Comparison of ENCODE assay signal across 1 cellular context in the genomic region with DNA sequence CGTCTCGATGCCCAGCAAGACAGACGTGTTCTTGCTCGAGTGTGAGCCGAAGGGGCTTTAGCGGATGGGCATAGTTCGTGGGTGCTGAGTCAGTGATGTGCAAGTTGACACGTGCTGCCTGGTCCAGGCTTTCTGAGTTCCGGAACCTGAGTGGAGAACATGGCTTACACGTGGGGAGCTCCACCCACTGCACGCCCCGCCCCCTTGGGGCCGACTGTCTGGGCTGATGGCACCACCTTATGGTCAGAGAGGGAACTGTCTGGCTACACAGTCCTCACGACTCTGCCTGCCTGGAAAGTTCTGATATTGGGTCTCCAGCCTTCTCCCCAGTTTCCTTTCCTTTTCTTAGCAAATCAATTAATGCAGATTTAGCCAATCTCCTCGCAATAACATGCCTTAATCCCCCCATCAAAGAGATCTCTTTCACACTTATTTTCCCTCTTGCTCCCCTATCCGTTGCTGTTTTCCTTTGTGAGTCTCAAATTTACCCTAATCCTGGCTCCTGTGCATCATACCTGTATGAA.
TF ChIP-seq lines count a peak whose summit lies in the region.

No MANE protein-coding gene starts in this region.

TF ChIP-seq in HepG2, 621 proteins besides CTCF, POLR2A, EP300 and RAD21 (continued from another document and continues in another):
- TF ChIP-seq AFF4 (CRISPR knock-in tag; IDR thresholded peaks at IDR 0.05) (no peak), ZNF629 (CRISPR knock-in tag; conservative IDR thresholded peaks at IDR 0.05) (no peak), GABPA (IDR thresholded peaks at IDR 0.05; ENCODE audit: low read depth, low read length) (no peak), GABPA (CRISPR knock-in tag; IDR thresholded peaks at IDR 0.05; ENCODE audit: low read depth) (no peak; the same call in 1 of the 2 replicates), FOXP1 (IDR thresholded peaks at IDR 0.05) (no peak), FOXP1 (CRISPR knock-in tag; IDR thresholded peaks at IDR 0.05) (no peak), ZNF761 (CRISPR knock-in tag; conservative IDR thresholded peaks at IDR 0.05) (no peak), ZNF557 (CRISPR knock-in tag; IDR thresholded peaks at IDR 0.05) (no peak), ZNF354B (CRISPR knock-in tag; IDR thresholded peaks at IDR 0.05) (no peak), PCBP2 (optimal IDR thresholded peaks at IDR 0.05; ENCODE audit: low read depth, low read length, poor library complexity, severe bottlenecking) (no peak), ZNF615 (CRISPR knock-in tag; IDR thresholded peaks at IDR 0.05; ENCODE audit: borderline replicate concordance) (no peak), ZNF407 (CRISPR knock-in tag; IDR thresholded peaks at IDR 0.05; ENCODE audit: not compliant biosample characterization) (no peak), ZSCAN21 (CRISPR knock-in tag; IDR thresholded peaks at IDR 0.05; ENCODE audit: borderline replicate concordance) (no peak), HHEX (CRISPR knock-in tag; IDR thresholded peaks at IDR 0.05) (no peak), SMAD1 (CRISPR knock-in tag; IDR thresholded peaks at IDR 0.05; ENCODE audit: borderline replicate concordance, low read depth) (no peak), ZNF777 (CRISPR knock-in tag; IDR thresholded peaks at IDR 0.05) (no peak), PHF5A (CRISPR knock-in tag; IDR thresholded peaks at IDR 0.05; ENCODE audit: low read depth, unreplicated experiment) (no peak), MNT (IDR thresholded peaks at IDR 0.05) (peak; percentile 83), XBP1 (CRISPR knock-in tag; IDR thresholded peaks at IDR 0.05) (no peak), YEATS2 (CRISPR knock-in tag; IDR thresholded peaks at IDR 0.05; ENCODE audit: borderline replicate concordance) (peak; percentile 56; the same call in 1 of the 2 replicates), HOXA3 (CRISPR knock-in tag; IDR thresholded peaks at IDR 0.05) (peak; percentile 72; the same call in 1 of the 2 replicates), PAWR (CRISPR knock-in tag; IDR thresholded peaks at IDR 0.05; ENCODE audit: borderline replicate concordance) (no peak), KAT7 (CRISPR knock-in tag; IDR thresholded peaks at IDR 0.05; ENCODE audit: borderline replicate concordance) (no peak), ZNF160 (CRISPR knock-in tag; IDR thresholded peaks at IDR 0.05) (no peak), ZNF567 (CRISPR knock-in tag; IDR thresholded peaks at IDR 0.05; ENCODE audit: borderline replicate concordance) (no peak), KLF12 (CRISPR knock-in tag; IDR thresholded peaks at IDR 0.05; ENCODE audit: borderline replicate concordance) (peak; percentile 59; the same call in 1 of the 2 replicates), ZNF768 (CRISPR knock-in tag; IDR thresholded peaks at IDR 0.05) (peak; percentile 38; the same call in 1 of the 2 replicates), CCAR2 (optimal IDR thresholded peaks at IDR 0.05; ENCODE audit: low read depth, low read length) (no peak), SMYD3 (CRISPR knock-in tag; IDR thresholded peaks at IDR 0.05) (no peak), ZNF562 (CRISPR knock-in tag; IDR thresholded peaks at IDR 0.05; ENCODE audit: borderline replicate concordance) (no peak), STAG1 (CRISPR knock-in tag; IDR thresholded peaks at IDR 0.05) (peak; percentile 97), SP140L (CRISPR knock-in tag; IDR thresholded peaks at IDR 0.05; ENCODE audit: borderline replicate concordance) (no peak), KDM1A (CRISPR knock-in tag; IDR thresholded peaks at IDR 0.05) (no peak), ZNF687 (CRISPR knock-in tag; IDR thresholded peaks at IDR 0.05) (peak; percentile 95), GATAD2A (CRISPR knock-in tag; IDR thresholded peaks at IDR 0.05) (peak; percentile 70; the same call in 1 of the 2 replicates), SMARCC2 (IDR thresholded peaks at IDR 0.05) (no peak), SYNCRIP (IDR thresholded peaks at IDR 0.05; ENCODE audit: insufficient read depth, low read depth, low read length) (no peak), HNRNPH1 (optimal IDR thresholded peaks at IDR 0.05; ENCODE audit: low read depth, low read length) (no peak), SIN3A (IDR thresholded peaks at IDR 0.05; ENCODE audit: borderline replicate concordance, low read depth, low read length) (peak; percentile 64; the same call in 1 of the 2 replicates), ATF7-NPFF (CRISPR knock-in tag; IDR thresholded peaks at IDR 0.05; ENCODE audit: low read depth) (0 out of 2 replicates have a peak, but pooled peaks have one; percentile 56), ZNF432 (CRISPR knock-in tag; IDR thresholded peaks at IDR 0.05; ENCODE audit: borderline replicate concordance) (no peak), ZNF790 (CRISPR knock-in tag; IDR thresholded peaks at IDR 0.05; ENCODE audit: borderline replicate concordance) (no peak)
- TF ChIP-seq, protein P1, sequence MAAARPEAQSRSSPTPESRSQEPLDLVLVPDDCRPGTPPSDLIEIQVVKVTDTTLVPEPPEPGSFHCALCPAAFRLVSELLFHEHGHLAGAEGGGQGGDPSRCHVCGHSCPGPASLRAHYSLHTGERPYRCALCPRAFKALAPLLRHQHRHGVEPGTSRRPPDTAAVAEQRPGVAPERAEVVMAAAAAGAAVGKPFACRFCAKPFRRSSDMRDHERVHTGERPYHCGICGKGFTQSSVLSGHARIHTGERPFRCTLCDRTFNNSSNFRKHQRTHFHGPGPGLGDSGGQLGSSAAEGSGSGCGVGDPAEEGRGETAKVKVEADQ (CRISPR knock-in tag; IDR thresholded peaks at IDR 0.05; ENCODE audit: borderline replicate concordance), result no peak
- TF ChIP-seq, protein P2, sequence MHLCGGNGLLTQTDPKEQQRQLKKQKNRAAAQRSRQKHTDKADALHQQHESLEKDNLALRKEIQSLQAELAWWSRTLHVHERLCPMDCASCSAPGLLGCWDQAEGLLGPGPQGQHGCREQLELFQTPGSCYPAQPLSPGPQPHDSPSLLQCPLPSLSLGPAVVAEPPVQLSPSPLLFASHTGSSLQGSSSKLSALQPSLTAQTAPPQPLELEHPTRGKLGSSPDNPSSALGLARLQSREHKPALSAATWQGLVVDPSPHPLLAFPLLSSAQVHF (CRISPR knock-in tag; IDR thresholded peaks at IDR 0.05), result no peak
